ENCODE assay signal across 8 cellular contexts in the genomic region with DNA sequence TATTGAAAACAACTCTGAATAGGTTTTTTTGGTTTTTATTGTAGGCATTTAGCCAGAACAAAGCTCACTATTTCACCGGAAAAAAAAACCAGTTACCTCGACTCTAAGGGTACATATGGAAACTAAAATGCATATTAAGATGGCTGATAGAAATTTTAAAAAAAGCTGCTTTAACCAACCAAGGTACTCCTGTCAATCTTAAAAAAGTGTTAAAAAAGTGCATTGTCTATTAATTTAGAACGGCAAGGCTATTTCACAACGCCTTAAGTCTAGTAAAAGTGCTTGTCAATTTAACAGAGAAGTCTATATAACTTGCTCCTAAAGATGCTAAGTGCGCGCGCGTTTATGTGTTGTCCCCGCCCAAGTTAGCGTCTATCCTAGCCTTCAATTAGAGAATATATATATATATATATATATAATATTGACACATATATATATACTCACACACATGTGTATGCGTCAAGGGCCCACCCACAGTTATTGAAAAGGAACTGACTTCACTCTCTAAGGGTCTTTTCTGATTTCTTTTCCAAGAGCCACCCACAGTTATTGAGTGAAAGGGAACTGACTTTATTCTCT.
A peak's percentile ranks its signal among the peaks of the same experiment; 100 is the strongest.
DNase-seq lines count a peak whose midpoint lies in the region; ATAC-seq and TF ChIP-seq lines count a peak whose summit lies in the region.

No MANE protein-coding gene starts in this region.

- no peak for TF ChIP-seq CTCF in GM06990 (IDR thresholded peaks at IDR 0.05; ENCODE audit: insufficient read depth, low read length, poor library complexity, severe bottlenecking)
- TF ChIP-seq CTCF in NB4 (IDR thresholded peaks at IDR 0.05; ENCODE audit: low read depth, low read length), result no peak
- TF ChIP-seq CTCF in neutrophil (IDR thresholded peaks at IDR 0.05), result no peak

- H3K4me3 ChIP-seq in GM06990 (replicated peaks; ENCODE audit: low read depth, low read length), result peak overlapping the region; percentile 85
- H3K4me3 ChIP-seq in NB4 (ENCODE audit: low read depth, low read length), result peak overlapping the region; percentile 89
- peak overlapping the region; percentile 90 to 92 for H3K4me3 ChIP-seq in duodenal mucosa (ENCODE audit: low read depth in 1 of 2, low read length in 2 of 2)
- peak overlapping the region; percentile 67 to 81 for H3K4me3 ChIP-seq in neutrophil (ENCODE audit: low read depth in 1 of 2, low read length in 1 of 2)

- peak overlapping the region; percentile 44 to 72 for H3K9ac ChIP-seq in duodenal mucosa (ENCODE audit: low read depth in 1 of 2, low read length in 2 of 2)

- no peak for ATAC-seq in HG03159 (IDR thresholded peaks at IDR 0.05; ENCODE audit: unreplicated experiment)
- ATAC-seq in GM21423 (IDR thresholded peaks at IDR 0.05; ENCODE audit: unreplicated experiment), result no peak

- peaks cover 0 to 10% of the 10 kb centered on the region in 2 donors for H3K4me1 ChIP-seq in duodenal mucosa (ENCODE audit: control insufficient read depth in 1 of 2, insufficient read depth in 2 of 2, low read length in 2 of 2)
- peaks cover 24 to 30% of the 10 kb centered on the region in 2 experiments for H3K4me1 ChIP-seq in neutrophil (ENCODE audit: control insufficient read depth in 1 of 2, insufficient read depth in 1 of 2, low read depth in 1 of 2, low read length in 1 of 2)

- H3K9me3 ChIP-seq in duodenal mucosa (ENCODE audit: control insufficient read depth in 1 of 2, low read length in 2 of 2), result no peaks in the 10 kb centered on the region
- H3K9me3 ChIP-seq in neutrophil, result no peaks in the 10 kb centered on the region

- no peaks in the 10 kb centered on the region for H3K27me3 ChIP-seq in GM06990 (replicated peaks; ENCODE audit: control insufficient read depth, insufficient read depth, low read length)
- H3K27me3 ChIP-seq in duodenal mucosa (ENCODE audit: control insufficient read depth in 1 of 2, insufficient read depth in 2 of 2, low read length in 2 of 2), result no peaks in the 10 kb centered on the region
- H3K27me3 ChIP-seq in neutrophil, result no peaks in the 10 kb centered on the region

- H3K27ac ChIP-seq in duodenal mucosa (ENCODE audit: low read depth, low read length), result no peak overlapping the region
- no peak overlapping the region for H3K27ac ChIP-seq in neutrophil

- DNase-seq in GM06990 (ENCODE audit: extremely low read depth, insufficient read length), result no peak
- DNase-seq in NB4 (ENCODE audit: low read depth), result peak; percentile 26
- no peak for DNase-seq in NOMO-1 treated with dmso at 0.1 percent for 144 hours (lab: John Stamatoyannopoulos, UW; ENCODE audit: unreplicated experiment)
- DNase-seq in stimulated activated CD4-positive, alpha-beta T cell treated with anti-CD3 and anti-CD28 coated beads, Interleukin-4, amount 100 ng/mL, for 24 hours, result no peak

- TF ChIP-seq POLR2A in NB4 (IDR thresholded peaks at IDR 0.05; ENCODE audit: extremely low read depth, insufficient read length), result no peak

- no peaks in the 10 kb centered on the region for H3K36me3 ChIP-seq in GM06990 (ENCODE audit: control insufficient read depth, insufficient read depth, low read length)
- no peaks in the 10 kb centered on the region for H3K36me3 ChIP-seq in duodenal mucosa (ENCODE audit: control insufficient read depth in 1 of 2, insufficient read depth in 2 of 2, low read length in 2 of 2)
- H3K36me3 ChIP-seq in neutrophil, result no peaks in the 10 kb centered on the region
